In the genomic region with DNA sequence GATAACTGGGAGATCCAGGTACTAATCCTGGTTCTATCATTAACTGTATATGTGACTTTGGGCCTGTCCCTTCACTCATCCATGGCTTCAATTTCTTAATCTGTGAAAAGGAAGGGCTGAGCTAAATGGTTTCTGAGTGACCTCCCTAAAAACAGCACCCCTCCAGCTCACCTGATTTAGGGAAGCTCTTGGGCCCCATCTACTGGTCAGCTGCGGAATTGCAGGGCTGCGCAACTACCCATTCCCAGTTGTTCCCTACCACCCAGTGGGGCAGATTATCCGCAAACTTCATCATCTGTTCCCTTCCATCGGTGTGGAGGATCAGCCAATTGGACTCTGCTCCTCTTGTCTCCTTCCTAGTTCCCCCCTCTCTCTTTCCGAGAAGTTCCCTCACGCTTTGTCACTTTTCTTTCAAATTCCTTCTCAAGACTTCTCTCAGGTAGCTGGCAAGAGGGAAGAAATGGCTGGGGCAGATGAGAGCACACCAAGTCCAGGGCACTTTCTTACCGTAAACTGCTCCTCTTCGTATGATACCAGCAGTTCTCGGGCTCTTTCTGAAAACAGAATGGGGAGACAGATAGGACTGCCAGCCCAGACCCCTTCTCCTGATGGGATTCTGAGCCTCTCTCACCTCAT, we compare ENCODE assay signal across 8 cellular contexts. TPM values are rescaled to one million over a fixed set of nuclear protein-coding genes. Genes with fewer than 3 reads are reported as not detected.
DNase-seq lines count a peak whose midpoint lies in the region; ATAC-seq, FAIRE-seq and TF ChIP-seq lines count a peak whose summit lies in the region.

No MANE protein-coding gene starts in this region.

- intact Hi-C loops in prostate gland (cut with DNase I): no loop called here

- no peak for TF ChIP-seq POLR2A in H54 (IDR thresholded peaks at IDR 0.05; ENCODE audit: low read depth, low read length)
- TF ChIP-seq POLR2A in prostate gland (IDR thresholded peaks at IDR 0.05): no peak

- H3K27me3 ChIP-seq in prostate gland (replicated peaks; ENCODE audit: insufficient read depth): no peaks in the 10 kb centered on the region

- TF ChIP-seq CTCF in fibroblast of villous mesenchyme (IDR thresholded peaks at IDR 0.05; ENCODE audit: insufficient read depth, low read depth, low read length): peak; percentile 96
- peak; percentile 54 to 69 (median 67) for TF ChIP-seq CTCF in prostate gland (IDR thresholded peaks at IDR 0.05)

- no peaks in the 10 kb centered on the region for H3K36me3 ChIP-seq in prostate gland

- FAIRE-seq in G401.6 (lab: Jason Lieb, UNC): peak; percentile 74
- no peak for FAIRE-seq in H54 (lab: Jason Lieb, UNC)

- H3K9me3 ChIP-seq in prostate gland: no peaks in the 10 kb centered on the region

- H3K4me3 ChIP-seq in fibroblast of villous mesenchyme (ENCODE audit: low read depth, low read length) (no peak overlapping the region), prostate gland (no peak overlapping the region)

- 50% methylated on average over 9 of the region's 9 CpGs for WGBS in prostate gland

- no peak for ATAC-seq in HG03196 (IDR thresholded peaks at IDR 0.05; ENCODE audit: unreplicated experiment)

- H3K4me1 ChIP-seq in prostate gland (replicated peaks): no peaks in the 10 kb centered on the region

- peak; percentile 27 for DNase-seq in H54 (ENCODE audit: insufficient read length, low spot score)
- peak; percentile 71 for DNase-seq in NCI-H82 (lab: John Stamatoyannopoulos, UW)
- DNase-seq in activated T-cell treated with anti-CD3 and anti-CD28 coated beads for 48 hours (ENCODE audit: low read depth): peak; percentile 24
- DNase-seq in fibroblast of villous mesenchyme (ENCODE audit: low read depth): peak; percentile 28
- peak; percentile 7 for DNase-seq in prostate gland (ENCODE audit: low spot score)
- no peak for DNase-seq in NK-92 treated with Interleukin-12 subunit alpha and Interleukin-12 subunit beta, amount 100 ng/mL, for 24 hours (lab: John Stamatoyannopoulos, UW)

- no peak overlapping the region for H3K27ac ChIP-seq in prostate gland

RNA-seq across cellular contexts. Expression of gene LAS1L, which starts 5.8 kb away (rescaled TPM):
- total RNA-seq in fibroblast of villous mesenchyme (15.5 and 16.4 TPM in 2 replicates), prostate gland (10 to 100 TPM; 23.5 to 57.3 TPM)
